ENCODE assay signal across 9 cellular contexts in the genomic region with DNA sequence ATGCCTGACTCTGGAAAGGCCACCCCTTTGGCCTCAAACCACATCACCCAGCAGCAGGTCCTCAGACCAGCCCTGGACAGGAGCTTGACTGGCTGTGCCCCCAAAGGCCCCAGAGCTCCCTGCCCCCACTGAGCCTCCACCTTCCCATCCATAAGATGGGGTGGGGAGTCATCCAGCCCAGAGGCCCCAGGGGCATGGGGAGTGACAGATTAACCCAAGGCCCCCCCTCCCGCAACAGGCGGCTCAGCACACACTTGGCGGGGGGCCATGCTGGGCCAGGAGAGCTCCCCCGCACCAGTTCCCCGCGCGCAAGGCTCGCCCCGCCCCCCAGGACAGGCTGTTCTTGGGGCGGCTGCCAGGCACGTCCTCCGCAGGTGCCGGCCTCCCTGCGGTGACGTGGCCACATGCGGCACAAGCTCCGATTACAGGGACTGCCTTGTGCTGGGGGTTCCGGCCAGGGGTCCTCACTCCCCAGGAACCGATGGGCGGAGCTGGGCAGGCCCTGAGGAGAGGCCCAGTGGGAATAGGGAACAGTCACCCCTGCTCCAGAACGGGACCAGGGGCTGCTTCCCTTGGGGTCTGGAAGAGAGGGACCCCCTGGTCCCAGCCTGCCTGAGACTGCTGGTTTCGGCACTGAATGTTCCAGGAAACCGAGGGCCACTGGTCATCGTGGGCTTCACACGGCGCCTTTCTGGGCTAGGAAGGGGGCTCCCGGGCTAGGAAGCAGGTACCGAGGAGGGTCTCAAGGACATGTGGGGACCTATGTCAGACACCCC. TPM values are rescaled to one million over a fixed set of nuclear protein-coding genes. Genes with fewer than 3 reads are reported as not detected.
DNase-seq lines count a peak whose midpoint lies in the region; ATAC-seq and TF ChIP-seq lines count a peak whose summit lies in the region.
"Had no signal": no experiment of that assay in that cellular context is flagged by ENCODE, and none has a peak within 500 bp of the region (broad histone marks: within the 10 kb centered on the region; RNA-seq: fewer than 3 reads in every experiment).

No MANE protein-coding gene starts in this region.

- no peak overlapping the region for H2AFZ ChIP-seq in trophoblast cell (ENCODE audit: insufficient read depth, low read length, poor library complexity)

- H3K14ac ChIP-seq in trophoblast cell (ENCODE audit: low read length) = peak overlapping the region; percentile 22

- H3K18ac ChIP-seq in trophoblast cell (ENCODE audit: low read length) = no peak overlapping the region

- WGBS in trophoblast cell (ENCODE audit: extremely low coverage, insufficient coverage, insufficient read length) = no CpG with 5 or more reads among the region's 28 CpGs

- H3K27ac ChIP-seq in trophoblast cell (ENCODE audit: low read depth, low read length) = no peak overlapping the region

- H4K91ac ChIP-seq in trophoblast cell (ENCODE audit: low read depth, low read length) = peak overlapping the region; percentile 41

- TF ChIP-seq CTCF in fibroblast of villous mesenchyme (IDR thresholded peaks at IDR 0.05; ENCODE audit: insufficient read depth, low read depth, low read length) = no peak

- peak overlapping the region; percentile 30 for H2BK12ac ChIP-seq in trophoblast cell (ENCODE audit: low read length)

- DNase-seq in ELR (ENCODE audit: low read depth) (peak; percentile 52), NCI-H226 (peak; percentile 74), fibroblast of villous mesenchyme (ENCODE audit: low read depth) (peak; percentile 55), trophoblast cell (no peak), epidermal melanocyte (ENCODE audit: insufficient read length, low spot score) (no peak)
- DNase-seq in stimulated activated CD4-positive, alpha-beta T cell treated with anti-CD3 and anti-CD28 coated beads, Interleukin-2, amount 100 ng/mL, for 24 hours = no peak
- DNase-seq: NCI-H510A treated with DMSO at 0.1 percent for 48 hours had no signal

- no peak overlapping the region for H4K12ac ChIP-seq in trophoblast cell (ENCODE audit: low read depth, low read length)

- peaks cover 11 to 18% of the 10 kb centered on the region in 2 experiments for H3K4me1 ChIP-seq in trophoblast cell (ENCODE audit: control insufficient read depth in 1 of 2, insufficient read depth in 2 of 2, low read length in 2 of 2)

- H3K4me3 ChIP-seq in fibroblast of villous mesenchyme (ENCODE audit: low read depth, low read length) (no peak overlapping the region), trophoblast cell (ENCODE audit: low read depth, low read length) (no peak overlapping the region)

- no peak overlapping the region for H2BK5ac ChIP-seq in trophoblast cell (ENCODE audit: low read depth, low read length, poor library complexity)

- no peak overlapping the region for H2AK5ac ChIP-seq in trophoblast cell (ENCODE audit: low read length)

- H3K36me3 ChIP-seq in trophoblast cell (ENCODE audit: control insufficient read depth in 1 of 2, insufficient read depth in 2 of 2, low read length in 2 of 2) = no peaks in the 10 kb centered on the region

- peaks cover 16% of the 10 kb centered on the region for H3K79me1 ChIP-seq in trophoblast cell (ENCODE audit: low read length)

- no peak overlapping the region for H3K4me2 ChIP-seq in trophoblast cell (ENCODE audit: low read length)

- H3K4ac ChIP-seq in trophoblast cell (ENCODE audit: low read depth, low read length) = no peak overlapping the region

- H3K23ac ChIP-seq in trophoblast cell (ENCODE audit: low read length) = no peak overlapping the region

- H2BK120ac ChIP-seq in trophoblast cell (ENCODE audit: insufficient read depth, low read length, poor library complexity) = no peak overlapping the region

- H3K9me3 ChIP-seq in trophoblast cell (ENCODE audit: insufficient read depth, low read depth, low read length) = peaks cover 9% of the 10 kb centered on the region

- H3K79me2 ChIP-seq in trophoblast cell (ENCODE audit: control insufficient read depth, insufficient read depth, low read length, poor library complexity) = no peaks in the 10 kb centered on the region

- H3K9ac ChIP-seq in trophoblast cell (ENCODE audit: low read length) = no peak overlapping the region

- H3K27me3 ChIP-seq in trophoblast cell (ENCODE audit: insufficient read depth, low read length) = no peaks in the 10 kb centered on the region

- H4K8ac ChIP-seq in trophoblast cell (ENCODE audit: low read depth, low read length) = no peak overlapping the region

- ATAC-seq in GM19023 (IDR thresholded peaks at IDR 0.05; ENCODE audit: unreplicated experiment) (no peak), GM19324 (IDR thresholded peaks at IDR 0.05; ENCODE audit: low FRiP score, unreplicated experiment) (no peak)

RNA-seq across cellular contexts. Expression of gene CDKN1C, which starts 5.1 kb away (rescaled TPM):
- total RNA-seq in fibroblast of villous mesenchyme = 3.9 and 8.7 TPM in 2 replicates
- 604 and 638 TPM in 2 replicates for polyA plus RNA-seq in trophoblast cell (2013)

RNA-seq across cellular contexts. Expression of gene PHLDA2, which starts 38.6 kb away (rescaled TPM):
- 7.3 and 13.2 TPM in 2 replicates for total RNA-seq in fibroblast of villous mesenchyme
- 252 and 269 TPM in 2 replicates for polyA plus RNA-seq in trophoblast cell (2013)

Comparison
In these comparisons a context has a peak if more than half of its experiments do, and no peak if none do; other contexts are left out.
1. DNase-seq: peak in ELR (single experiment), NCI-H226 (single experiment) and fibroblast of villous mesenchyme (single experiment); none in trophoblast cell (0 of 2), epidermal melanocyte (single experiment) and stimulated activated CD4-positive, alpha-beta T cell treated with anti-CD3 and anti-CD28 coated beads, Interleukin-2, amount 100 ng/mL, for 24 hours (0 of 2).